In genomic region chr1:158013840-158014520, GRCh38 we compare ENCODE assay signal across 13 cellular contexts. TPM values are rescaled to one million over a fixed set of nuclear protein-coding genes. Genes with fewer than 3 reads are reported as not detected.
DNase-seq lines count a peak whose midpoint lies in the region; ATAC-seq and TF ChIP-seq lines count a peak whose summit lies in the region.
"Had no signal": no experiment of that assay in that cellular context is flagged by ENCODE, and none has a peak within 500 bp of the region (broad histone marks: within the 10 kb centered on the region; RNA-seq: fewer than 3 reads in every experiment).

No MANE protein-coding gene starts in this region.

- intact Hi-C loops in lower leg skin (cut with DNase I; ENCODE audit: low total_unique reads): no loop called here

- POLR2A ChIA-PET in WTC11 (lab: Charles Lee): interaction anchor here (0.6 to 0.7 kb wide), 2 partner anchors 9 to 12 kb away, joined by 3 to 4 read pairs; no protein-coding TSS in a partner anchor

- H3K4me1 ChIP-seq in HAP-1 (peaks cover 94% of the 10 kb centered on the region), hepatocyte (ENCODE audit: insufficient read depth) (peaks cover 58% of the 10 kb centered on the region), skeletal muscle tissue (ENCODE audit: control insufficient read depth in 3 of 3, insufficient read depth in 3 of 3, low read length in 3 of 3) (peaks cover 50 to 55% (median 52%) of the 10 kb centered on the region in 3 donors)

- 51% methylated on average over 6 of the region's 6 CpGs for WGBS in hepatocyte (ENCODE audit: low lambda C conversion rate, missing lambda C conversion rate)
- WGBS in lower leg skin, 2 donors: 73 to 74% methylated on average over 6 of the region's 6 CpGs

- peak overlapping the region; percentile 44 for H3K4me3 Mint-ChIP-seq in WTC11
- H3K4me3 Mint-ChIP-seq: central memory CD8-positive, alpha-beta T cell had no signal

- no peaks in the 10 kb centered on the region for H3K36me3 Mint-ChIP-seq in WTC11

- no peak overlapping the region for H2AFZ ChIP-seq in hepatocyte

- DNase-seq in HAP-1 (ENCODE audit: low spot score in 2 of 2) (peak; percentile 66 to 81), WTC11 (ENCODE audit: low spot score) (no peak), hepatocyte (ENCODE audit: low spot score) (no peak), lower leg skin (ENCODE audit: low spot score in 2 of 2) (no peak), germinal center (ENCODE audit: low spot score) (no peak)
- DNase-seq: activated CD4-positive, CD25-positive, alpha-beta regulatory T cell; NCI-H2029; stimulated activated naive CD4-positive, alpha-beta T cell had no signal

- H3K9me2 ChIP-seq in hepatocyte (replicated peaks; ENCODE audit: insufficient read depth): no peaks in the 10 kb centered on the region

- no peaks in the 10 kb centered on the region for H4K20me1 ChIP-seq in hepatocyte (ENCODE audit: insufficient read depth, poor library complexity, severe bottlenecking)

- CTCF ChIA-PET in WTC11 (lab: Charles Lee): interaction anchor here (0.6 to 12.3 kb wide), 8 partner anchors 12 to 308 kb away, joined by 3 to 174 read pairs (median 6); partner anchors contain the start of gene KIRREL1

- peaks cover 83% of the 10 kb centered on the region for H3K79me2 ChIP-seq in hepatocyte

- in situ Hi-C loops in HAP-1 (cut with MboI; ENCODE audit: low sequenced_read_pairs): no loop called here

- H3K4me1 Mint-ChIP-seq in WTC11: peaks cover 95% of the 10 kb centered on the region
- H3K4me1 Mint-ChIP-seq: central memory CD8-positive, alpha-beta T cell had no signal

- H3K27me3 ChIP-seq in HAP-1 (ENCODE audit: low read depth) (no peaks in the 10 kb centered on the region), hepatocyte (no peaks in the 10 kb centered on the region), skeletal muscle tissue (ENCODE audit: control insufficient read depth in 3 of 3, insufficient read depth in 3 of 3, low read length in 3 of 3) (peaks cover 0 to 8% (median 3%) of the 10 kb centered on the region in 3 donors)

- H3K27ac Mint-ChIP-seq in WTC11: peak overlapping the region; percentile 96
- H3K27ac Mint-ChIP-seq: activated T-helper 2 cell treated with anti-CD3 and anti-CD28 coated beads, Interferon-gamma antibody, Interleukin-2, Interleukin-4, amounts not matched to agents 10 μg/mL and 5 μg/mL and 100 μg/mL, durations not matched to agents 14 hours and 24 hours and 36 hours had no signal

- no peaks in the 10 kb centered on the region for H3K9me3 ChIP-seq in HAP-1
- no peaks in the 10 kb centered on the region for H3K9me3 ChIP-seq in hepatocyte (ENCODE audit: low read depth)
- no peaks in the 10 kb centered on the region for H3K9me3 ChIP-seq in skeletal muscle tissue (ENCODE audit: control insufficient read depth in 3 of 3, low read length in 3 of 3)

- H3K9me3 Mint-ChIP-seq in WTC11: no peaks in the 10 kb centered on the region
- H3K9me3 Mint-ChIP-seq: activated T-helper 2 cell treated with anti-CD3 and anti-CD28 coated beads, Interferon-gamma antibody, Interleukin-2, Interleukin-4, amounts not matched to agents 10 μg/mL and 5 μg/mL and 100 μg/mL, durations not matched to agents 14 hours and 24 hours and 36 hours; central memory CD8-positive, alpha-beta T cell had no signal

- H3K27me3 Mint-ChIP-seq in WTC11 (ENCODE audit: low read depth): no peaks in the 10 kb centered on the region

- H3K27ac ChIP-seq in hepatocyte (peak overlapping the region; percentile 70), skeletal muscle tissue (ENCODE audit: low read depth, low read length) (peak overlapping the region; percentile 51)

- H3K4me3 ChIP-seq in HAP-1 (no peak overlapping the region), hepatocyte (no peak overlapping the region), skeletal muscle tissue (ENCODE audit: low read length in 3 of 3) (no peak overlapping the region), lower leg skin (ENCODE audit: low read depth, poor library complexity, severe bottlenecking) (no peak overlapping the region)

- TF ChIP-seq POLR2A in lower leg skin (IDR thresholded peaks at IDR 0.05): no peak

- H3K4me2 ChIP-seq in hepatocyte: peak overlapping the region; percentile 56

- H3K9ac ChIP-seq in skeletal muscle tissue (ENCODE audit: low read depth in 1 of 3, low read length in 3 of 3): no peak overlapping the region

- peak; percentile 4; the same call in 1 of the 2 replicates for ATAC-seq in WTC11
- no peak for ATAC-seq in GM19467 (IDR thresholded peaks at IDR 0.05; ENCODE audit: unreplicated experiment)
- no peak for ATAC-seq in GM18861 (IDR thresholded peaks at IDR 0.05; ENCODE audit: unreplicated experiment)

- H3K36me3 ChIP-seq in HAP-1 (replicated peaks): peaks cover 10% of the 10 kb centered on the region; the same call in 1 of the 2 replicates
- H3K36me3 ChIP-seq in hepatocyte (replicated peaks; ENCODE audit: insufficient read depth, low read depth): no peaks in the 10 kb centered on the region
- no peaks in the 10 kb centered on the region for H3K36me3 ChIP-seq in skeletal muscle tissue (ENCODE audit: control insufficient read depth in 3 of 3, insufficient read depth in 3 of 3, low read length in 3 of 3)

- TF ChIP-seq CTCF in WTC11 (IDR thresholded peaks at IDR 0.05) (no peak), hepatocyte (IDR thresholded peaks at IDR 0.05; ENCODE audit: poor library complexity) (no peak), lower leg skin (IDR thresholded peaks at IDR 0.05) (no peak)

TF ChIP-seq in WTC11, 78 proteins besides CTCF, POLR2A, EP300 and RAD21 (continues in another document):
- TF ChIP-seq AR (CRISPR knock-in tag; IDR thresholded peaks at IDR 0.05) (no peak), CREM (CRISPR knock-in tag; IDR thresholded peaks at IDR 0.05) (no peak), ZNF281 (CRISPR knock-in tag; IDR thresholded peaks at IDR 0.05) (no peak)

RNA-seq across cellular contexts. Expression of gene KIRREL1, which starts 20.5 kb away (rescaled TPM):
- total RNA-seq in WTC11 (2021) (32.8 to 42.4 TPM (median 32.9 TPM) in 3 replicates), hepatocyte (33.5 and 47.1 TPM in 2 replicates), skeletal muscle tissue (23.5 TPM), lower leg skin (10 to 100 TPM in 3 of 4 donors, 1 to 10 TPM in 1; 8.8 to 19.6 (median 14.5) TPM)
- polyA plus RNA-seq in hepatocyte: 14.8 and 20.4 TPM in 2 replicates
- total RNA-seq: activated T-helper 2 cell treated with anti-CD3 and anti-CD28 coated beads, Interferon-gamma antibody, Interleukin-2, Interleukin-4, amounts not matched to agents 10 μg/mL and 5 μg/mL and 100 μg/mL, durations not matched to agents 14 hours and 24 hours and 36 hours had no signal

Comparison
In these comparisons a context has a peak if more than half of its experiments do, and no peak if none do; other contexts are left out.
1. DNase-seq: peak in HAP-1 (2 of 2); none in WTC11 (single experiment), hepatocyte (single experiment), lower leg skin (0 of 2) and germinal center (single experiment).